In the genomic region with DNA sequence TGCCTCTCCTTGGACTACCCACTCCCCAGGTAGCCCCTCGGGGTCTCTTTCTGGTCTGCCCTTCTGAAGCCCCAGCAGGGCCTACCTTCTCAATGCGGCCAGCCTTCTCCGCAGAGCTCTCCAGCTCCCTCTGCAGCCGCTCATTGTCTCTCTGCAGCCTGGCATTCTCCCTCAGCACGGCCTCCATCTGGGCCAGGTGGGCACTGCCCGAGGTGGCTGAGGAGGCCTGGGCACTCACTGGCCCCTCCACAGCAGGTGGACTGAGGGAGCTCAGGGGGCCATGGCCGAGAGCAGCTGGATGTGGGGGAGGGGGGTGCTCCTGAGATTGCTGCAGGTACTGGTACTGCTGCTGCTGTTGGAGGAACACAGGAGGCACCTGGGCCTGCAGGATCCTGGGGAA, we compare ENCODE assay signal across 12 cellular contexts. TPM values are rescaled to one million over a fixed set of nuclear protein-coding genes. Genes with fewer than 3 reads are reported as not detected.
DNase-seq lines count a peak whose midpoint lies in the region; ATAC-seq, FAIRE-seq and TF ChIP-seq lines count a peak whose summit lies in the region.
"Had no signal": no experiment of that assay in that cellular context is flagged by ENCODE, and none has a peak within 500 bp of the region (broad histone marks: within the 10 kb centered on the region; RNA-seq: fewer than 3 reads in every experiment).

No MANE protein-coding gene starts in this region.

- no peak overlapping the region for H2BK12ac ChIP-seq in H1 (ENCODE audit: low read depth, low read length)

- H3K4me3 ChIP-seq in cardiac muscle cell: no peak overlapping the region
- H3K4me3 ChIP-seq in H1 (ENCODE audit: extremely low read depth in 1 of 4, insufficient read depth in 2 of 4, low read depth in 3 of 4, low read length in 4 of 4): no peak overlapping the region
- no peak overlapping the region for H3K4me3 ChIP-seq in vagina
- H3K4me3 ChIP-seq: skin epidermis had no signal

- no peak for TF ChIP-seq EP300 in H1 (IDR thresholded peaks at IDR 0.05; ENCODE audit: borderline replicate concordance in 1 of 2, low read depth in 2 of 2, low read length in 2 of 2)

- H2BK5ac ChIP-seq in H1 (ENCODE audit: low read depth, low read length): no peak overlapping the region

- intact Hi-C loops in Right ventricle myocardium superior (cut with DNase I) (no loop called here), vagina (cut with DNase I) (no loop called here)

- no peaks in the 10 kb centered on the region for H3K9me3 Mint-ChIP-seq in nephron

- peak overlapping the region; percentile 99 for H3K27ac ChIP-seq in cardiac muscle cell
- H3K27ac ChIP-seq in H1 (ENCODE audit: low read depth, low read length): no peak overlapping the region
- H3K27ac ChIP-seq in vagina: peak overlapping the region; percentile 97

- peaks cover 12% of the 10 kb centered on the region for H3K79me1 ChIP-seq in H1 (ENCODE audit: low read depth, low read length)

- CTCF ChIA-PET in H1 (lab: Charles Lee; ENCODE audit: partially characterized antibody): interaction anchor here (0.5 to 13.1 kb wide), 12 partner anchors 8 to 123 kb away, joined by 3 to 144 read pairs (median 4); partner anchors contain the start of gene AMOTL2

- TF ChIP-seq CTCF in cardiac muscle cell (IDR thresholded peaks at IDR 0.05; ENCODE audit: low read depth, low read length): no peak
- peak in 2 of 3 experiments; percentile 33 to 37; a peak in 3 of 4 replicates for TF ChIP-seq CTCF in H1 (IDR thresholded peaks at IDR 0.05; ENCODE audit: control extremely low read depth in 1 of 3, insufficient read depth in 1 of 3, low read depth in 1 of 3, low read length in 3 of 3)
- TF ChIP-seq CTCF in nephron (IDR thresholded peaks at IDR 0.05; ENCODE audit: unreplicated experiment in 3 of 3): no peak
- no peak for TF ChIP-seq CTCF in vagina (IDR thresholded peaks at IDR 0.05)

- H3K4ac ChIP-seq in H1 (replicated peaks; ENCODE audit: insufficient read length, low read depth, low read length): no peak overlapping the region

- peaks cover 84% of the 10 kb centered on the region for H3K4me1 Mint-ChIP-seq in nephron

- H3K4me1 ChIP-seq in cardiac muscle cell (ENCODE audit: low read depth): peaks cover 50% of the 10 kb centered on the region
- H3K4me1 ChIP-seq in H1 (replicated peaks in 1 of 4; ENCODE audit: control insufficient read depth in 3 of 4, insufficient read depth in 4 of 4, low read length in 3 of 4): peaks cover 24 to 39% (median 34%) of the 10 kb centered on the region in 4 experiments
- H3K4me1 ChIP-seq in vagina: peaks cover 98% of the 10 kb centered on the region

- WGBS in H1 (ENCODE audit: extremely low coverage in 1 of 2, insufficient coverage in 1 of 2, insufficient read length in 1 of 2, insufficient replicate concordance in 2 of 2, low coverage in 1 of 2, low lambda C conversion rate in 2 of 2, missing lambda C conversion rate in 1 of 2), 2 experiments: 91% methylated on average over 7 of the region's 7 CpGs; no CpG with 5 or more reads in 1 of the 2 experiments

- H3K18ac ChIP-seq in H1 (ENCODE audit: extremely low read depth, low read length): no peak overlapping the region

- H4K20me1 ChIP-seq in H1 (replicated peaks in 1 of 2; ENCODE audit: control insufficient read depth in 1 of 2, insufficient read depth in 2 of 2, low read length in 2 of 2): peaks cover 14 to 18% of the 10 kb centered on the region in 2 experiments

- H3K23me2 ChIP-seq in H1 (ENCODE audit: low read depth, low read length): peaks cover 2% of the 10 kb centered on the region

- H3K56ac ChIP-seq in H1 (replicated peaks; ENCODE audit: insufficient read length, low read depth, low read length): no peak overlapping the region

- ATAC-seq in Right ventricle myocardium superior (ENCODE audit: poor library complexity): no peak
- ATAC-seq in HG03571 (IDR thresholded peaks at IDR 0.05; ENCODE audit: unreplicated experiment): no peak
- ATAC-seq: activated CD8-positive, alpha-beta T cell treated with anti-CD3 and anti-CD28 coated beads, Interleukin-2, amount 10 ng/mL, durations not matched to agents 7 days and 5 days; T-helper 17 cell had no signal

- H2AFZ ChIP-seq in H1 (ENCODE audit: low read length): no peak overlapping the region

- H3K27me3 Mint-ChIP-seq in nephron (ENCODE audit: low read depth): no peaks in the 10 kb centered on the region
- H3K27me3 Mint-ChIP-seq: T-helper 17 cell had no signal

- peak overlapping the region in 1 of 3 experiments; percentile 14 for H3K4me3 Mint-ChIP-seq in nephron
- H3K4me3 Mint-ChIP-seq: activated CD8-positive, alpha-beta T cell treated with anti-CD3 and anti-CD28 coated beads, Interleukin-2, amount 10 ng/mL, durations not matched to agents 7 days and 5 days; T-helper 17 cell had no signal

- no peak overlapping the region for H3K9ac ChIP-seq in H1 (replicated peaks in 1 of 4; ENCODE audit: extremely low read depth in 1 of 4, low read depth in 3 of 4, low read length in 3 of 4)

- H4K8ac ChIP-seq in H1 (ENCODE audit: extremely low read depth, insufficient read depth, low read length): no peak overlapping the region

- H2BK20ac ChIP-seq in H1 (ENCODE audit: low read length): no peak overlapping the region; the same call in 1 of the 2 replicates

- no peak overlapping the region for H3K4me2 ChIP-seq in H1 (ENCODE audit: insufficient read depth in 1 of 2, low read depth in 2 of 2, low read length in 2 of 2)

- H3K36me3 ChIP-seq in cardiac muscle cell (peaks cover 31% of the 10 kb centered on the region), H1 (ENCODE audit: control insufficient read depth in 2 of 4, insufficient read depth in 4 of 4, low read length in 3 of 4) (peaks cover 34 to 86% (median 56%) of the 10 kb centered on the region in 4 experiments), vagina (peaks cover 0 to 64% of the 10 kb centered on the region in 2 donors)

- H3K9me3 ChIP-seq in cardiac muscle cell (ENCODE audit: low read depth) (no peaks in the 10 kb centered on the region), H1 (ENCODE audit: insufficient read depth in 2 of 2, low read depth in 1 of 2, low read length in 1 of 2) (no peaks in the 10 kb centered on the region), vagina (no peaks in the 10 kb centered on the region)

- peaks cover 80% of the 10 kb centered on the region for H3K36me3 Mint-ChIP-seq in nephron (ENCODE audit: low read depth)

- no peak overlapping the region for H3K14ac ChIP-seq in H1 (ENCODE audit: insufficient read length)

- TF ChIP-seq POLR2A in H1 (IDR thresholded peaks at IDR 0.05; ENCODE audit: control extremely low read depth in 1 of 2, low read depth in 2 of 2, low read length in 2 of 2): peak in 1 of 2 experiments; percentile 41; a peak in 1 of 3 replicates
- no peak for TF ChIP-seq POLR2A in vagina (IDR thresholded peaks at IDR 0.05)

- DNase-seq in cardiac muscle cell (ENCODE audit: low read depth in 1 of 2, low spot score in 1 of 2) (no peak), Right ventricle myocardium superior (no peak), H1 (ENCODE audit: low read depth in 1 of 2, low spot score in 2 of 2) (no peak), vagina (ENCODE audit: extremely low spot score in 2 of 2) (no peak), UCSD-AML1 (lab: John Stamatoyannopoulos, UW; ENCODE audit: unreplicated experiment) (no peak), HUDEP-2 (lab: John Stamatoyannopoulos, UW; ENCODE audit: unreplicated experiment in 76 of 76) (no peak)
- DNase-seq: activated CD8-positive, alpha-beta T cell treated with anti-CD3 and anti-CD28 coated beads, Interleukin-2, amount 10 ng/mL, durations not matched to agents 7 days and 5 days; NK-92 treated with Interleukin-12 subunit alpha and Interleukin-12 subunit beta, amount 100 ng/mL, for 24 hours; T-helper 17 cell had no signal

- TF ChIP-seq RAD21 in H1 (IDR thresholded peaks at IDR 0.05 in 1 of 2, conservative IDR thresholded peaks at IDR 0.05 in 1 of 2; ENCODE audit: low read depth in 2 of 2, low read length in 2 of 2): peak; percentile 28 to 41

- H3K27me3 ChIP-seq in cardiac muscle cell (no peaks in the 10 kb centered on the region), H1 (replicated peaks in 1 of 4; ENCODE audit: control insufficient read depth in 3 of 4, extremely low read depth in 1 of 4, insufficient read depth in 3 of 4, low read length in 3 of 4) (peaks cover 0 to under 1% (median under 1%) of the 10 kb centered on the region in 4 experiments; a peak in 3 of 7 replicates), vagina (no peaks in the 10 kb centered on the region)

- no peak overlapping the region for H2BK15ac ChIP-seq in H1 (ENCODE audit: low read length)

- POLR2A ChIA-PET in H1 (lab: Charles Lee; ENCODE audit: partially characterized antibody): interaction anchor here (0.8 to 45.2 kb wide), 19 partner anchors 2 to 124 kb away, joined by 3 to 1731 read pairs (median 4); partner anchors contain the start of gene AMOTL2

- no peak overlapping the region for H4K91ac ChIP-seq in H1 (replicated peaks; ENCODE audit: insufficient read length, low read length)

- no peak overlapping the region for H3K23ac ChIP-seq in H1 (ENCODE audit: insufficient read length)

- peaks cover 0 to 23% of the 10 kb centered on the region in 2 experiments; a peak in 2 of 4 replicates for H3K79me2 ChIP-seq in H1 (ENCODE audit: control insufficient read depth in 1 of 2, insufficient read depth in 2 of 2, low read length in 2 of 2)

- no peak overlapping the region for H4K5ac ChIP-seq in H1 (ENCODE audit: insufficient read length, low read depth, low read length)

- no peak overlapping the region for H2AK5ac ChIP-seq in H1 (ENCODE audit: low read depth, low read length)

- no peak for FAIRE-seq in H1 (lab: Jason Lieb, UNC)

- peak overlapping the region in 2 of 3 experiments; percentile 9 to 31 for H3K27ac Mint-ChIP-seq in nephron
- H3K27ac Mint-ChIP-seq: activated CD8-positive, alpha-beta T cell treated with anti-CD3 and anti-CD28 coated beads, Interleukin-2, amount 10 ng/mL, durations not matched to agents 7 days and 5 days; T-helper 17 cell had no signal

- no peak overlapping the region for H2BK120ac ChIP-seq in H1 (replicated peaks; ENCODE audit: low read depth, low read length)

TF ChIP-seq in H1, 55 proteins besides CTCF, POLR2A, EP300 and RAD21 (continues in another document):
- TF ChIP-seq POLR2AphosphoS5 (IDR thresholded peaks at IDR 0.05; ENCODE audit: low read depth, low read length) (peak; percentile 62; the same call in 1 of the 2 replicates), TAF7 (optimal IDR thresholded peaks at IDR 0.05; ENCODE audit: borderline replicate concordance, low read depth, low read length) (peak; percentile 34), TEAD4 (IDR thresholded peaks at IDR 0.05; ENCODE audit: low read depth, low read length) (no peak)

RNA-seq across cellular contexts. Expression of gene AMOTL2, which starts 6.8 kb away (rescaled TPM):
- 64.2 and 103 TPM in 2 replicates for total RNA-seq in cardiac muscle cell
- 26.7 and 32.1 TPM in 2 replicates for polyA plus RNA-seq in cardiac muscle cell
- 63.0 TPM for total RNA-seq in Right ventricle myocardium superior
- 60.3 and 63.7 TPM in 2 replicates for total RNA-seq in H1 (2021; fragmentation: NEBNext Ultra II Directional; extraction: Animal tissue kit (Norgen Biotek cat#: 25700))
- 19.0 and 33.5 TPM in 2 replicates for polyA plus RNA-seq in H1 (2011; rRNA removed)
- polyA plus RNA-seq in H1 (2011; cell fraction: cytosol; rRNA removed): 31.5 TPM
- polyA plus RNA-seq in H1 (2011; cell fraction: nucleus; rRNA removed): 61.9 TPM
- 19.2 to 24.1 TPM (median 20.7 TPM) in 4 replicates for polyA plus RNA-seq in H1 (2012, experiment 1 of 2)
- 17.1 TPM for polyA plus RNA-seq in H1 (2012, experiment 2 of 2)
- 18.6 TPM for polyA plus RNA-seq in H1 (2013, experiment 1 of 2)
- polyA plus RNA-seq in H1 (2013, experiment 2 of 2): 17.2 TPM
- 34.9 and 37.0 TPM in 2 replicates for polyA minus RNA-seq in H1 (2011; rRNA and poly(A)+ RNA removed)
- polyA minus RNA-seq in H1 (2011; cell fraction: cytosol; rRNA and poly(A)+ RNA removed): 31.9 TPM
- polyA minus RNA-seq in H1 (2011; cell fraction: nucleus; rRNA and poly(A)+ RNA removed): 103 TPM
- 60.6 TPM for total RNA-seq in vagina
- total RNA-seq: activated CD8-positive, alpha-beta T cell treated with anti-CD3 and anti-CD28 coated beads, Interleukin-2, amount 10 ng/mL, durations not matched to agents 7 days and 5 days; T-helper 17 cell had no signal

Comparison
In these comparisons a context has a peak if more than half of its experiments do, and no peak if none do; other contexts are left out.
1. CTCF ChIP-seq: peak in H1 (2 of 3); none in cardiac muscle cell (single experiment), nephron (0 of 3) and vagina (0 of 3).